Comparison of ENCODE assay signal across 24 cellular contexts in genomic region chr6:140011537-140011936, GRCh38.
A peak's percentile ranks its signal among the peaks of the same experiment; 100 is the strongest.
DNase-seq lines count a peak whose midpoint lies in the region; ATAC-seq and TF ChIP-seq lines count a peak whose summit lies in the region.
"Had no signal": no experiment of that assay in that cellular context is flagged by ENCODE, and none has a peak within 500 bp of the region (broad histone marks: within the 10 kb centered on the region; RNA-seq: fewer than 3 reads in every experiment).

No MANE protein-coding gene starts in this region.

- H3K4me1 ChIP-seq in cardiac muscle cell (ENCODE audit: low read depth) (peaks cover 21% of the 10 kb centered on the region), liver (ENCODE audit: control insufficient read depth in 4 of 4, insufficient read depth in 4 of 4, low read length in 3 of 4) (peaks cover 1 to 20% (median 13%) of the 10 kb centered on the region in 4 donors)
- H3K4me1 ChIP-seq: ascending aorta, esophagus squamous epithelium, left lung, SJCRH30, uterus had no signal

- TF ChIP-seq RAD21 in liver (IDR thresholded peaks at IDR 0.05) = peak; percentile 67 to 74

- H3K4me3 ChIP-seq in cardiac muscle cell (no peak overlapping the region), liver (ENCODE audit: low read depth in 1 of 3, low read length in 3 of 3) (no peak overlapping the region)
- H3K4me3 ChIP-seq: ascending aorta, esophagus squamous epithelium, left lung, mucosa of descending colon, SJCRH30, uterus had no signal

- H3K9ac ChIP-seq in liver (ENCODE audit: low read depth in 1 of 2, low read length in 2 of 2) = peak overlapping the region in 1 of 2 donors; percentile 65

- H3K9me3 ChIP-seq in cardiac muscle cell (ENCODE audit: low read depth) (no peaks in the 10 kb centered on the region), liver (ENCODE audit: control insufficient read depth in 4 of 4, low read length in 3 of 4) (no peaks in the 10 kb centered on the region)
- H3K9me3 ChIP-seq: ascending aorta, esophagus squamous epithelium, left lung, mucosa of descending colon, SJCRH30, uterus had no signal

- H3K36me3 ChIP-seq in cardiac muscle cell (no peaks in the 10 kb centered on the region), liver (ENCODE audit: control insufficient read depth in 4 of 4, insufficient read depth in 3 of 4, low read depth in 1 of 4, low read length in 3 of 4) (no peaks in the 10 kb centered on the region)
- H3K36me3 ChIP-seq: ascending aorta, esophagus squamous epithelium, left lung, SJCRH30, uterus had no signal

- H3K27me3 ChIP-seq in cardiac muscle cell (no peaks in the 10 kb centered on the region), liver (ENCODE audit: control insufficient read depth in 4 of 4, insufficient read depth in 4 of 4, low read length in 3 of 4) (no peaks in the 10 kb centered on the region)
- H3K27me3 ChIP-seq: ascending aorta, esophagus squamous epithelium, left lung, SJCRH30, uterus had no signal

- peak; percentile 7 for DNase-seq in LoVo (ENCODE audit: low spot score)
- DNase-seq in cardiac muscle cell (ENCODE audit: low read depth in 1 of 2, low spot score in 1 of 2) = peak in 1 of 2 donors; percentile 28
- DNase-seq in renal cortical epithelial cell (ENCODE audit: low read depth) = peak; percentile 53
- DNase-seq in NCI-H1694 (lab: John Stamatoyannopoulos, UW) = no peak
- no peak for DNase-seq in DMS53 (lab: John Stamatoyannopoulos, UW)
- DNase-seq: activated CD4-positive, CD25-positive, alpha-beta regulatory T cell treated with anti-CD3 and anti-CD28 coated beads, Interleukin-2, amount 50 U/mL, for 72 hours; activated naive CD4-positive, alpha-beta T cell treated with anti-CD3 and anti-CD28 coated beads, Interleukin-2, amount 10 ng/mL, durations not matched to agents 7 days and 5 days; activated T-cell treated with anti-CD3 and anti-CD28 coated beads, Interleukin-2, amount 50 U/mL, for 48 hours; CD4-positive, CD25-positive, alpha-beta regulatory T cell; effector CD8-positive, alpha-beta T cell; esophagus squamous epithelium; left lung; mucosa of descending colon; NCI-H1092; NCI-H2029; NCI-H446; occipital lobe; SJCRH30; T-helper 1 cell; uterus had no signal

- 29% methylated on average over 4 of the region's 4 CpGs for WGBS in liver

- H3K27ac ChIP-seq in cardiac muscle cell (peak overlapping the region; percentile 87), liver (ENCODE audit: low read depth in 1 of 2, low read length in 2 of 2) (peak overlapping the region; percentile 77 to 81)
- H3K27ac ChIP-seq: ascending aorta, esophagus squamous epithelium, left lung, SJCRH30, uterus had no signal

- ATAC-seq in HG02623 (IDR thresholded peaks at IDR 0.05; ENCODE audit: unreplicated experiment) (no peak), HG03175 (IDR thresholded peaks at IDR 0.05; ENCODE audit: unreplicated experiment) (no peak)
- ATAC-seq: left lung, mucosa of descending colon had no signal

- TF ChIP-seq CTCF in cardiac muscle cell (IDR thresholded peaks at IDR 0.05; ENCODE audit: low read depth, low read length) (no peak), liver (IDR thresholded peaks at IDR 0.05; ENCODE audit: low read depth, low read length, missing input control) (peak; percentile 33)

TF ChIP-seq in liver, 16 proteins besides CTCF, POLR2A, EP300 and RAD21:
- TF ChIP-seq FOXA2 (IDR thresholded peaks at IDR 0.05) (peak; percentile 46), NR2F2 (IDR thresholded peaks at IDR 0.05) (peak; percentile 71), JUND (IDR thresholded peaks at IDR 0.05) (peak; percentile 66 to 74), GABPA (IDR thresholded peaks at IDR 0.05 in 1 of 2, conservative IDR thresholded peaks at IDR 0.05 in 1 of 2) (no peak), HNF4G (IDR thresholded peaks at IDR 0.05) (peak; percentile 54), TAF1 (conservative IDR thresholded peaks at IDR 0.05) (no peak), FOXA1 (IDR thresholded peaks at IDR 0.05) (peak; percentile 17), SP1 (IDR thresholded peaks at IDR 0.05) (peak; percentile 79), RXRA (IDR thresholded peaks at IDR 0.05) (peak; percentile 83 to 88), HNF4A (conservative IDR thresholded peaks at IDR 0.05) (peak; percentile 82 to 84), EGR1 (IDR thresholded peaks at IDR 0.05; ENCODE audit: low read depth in 2 of 2) (no peak), YY1 (IDR thresholded peaks at IDR 0.05) (no peak), MAX (IDR thresholded peaks at IDR 0.05) (peak; percentile 52)
- TF ChIP-seq, protein P1, sequence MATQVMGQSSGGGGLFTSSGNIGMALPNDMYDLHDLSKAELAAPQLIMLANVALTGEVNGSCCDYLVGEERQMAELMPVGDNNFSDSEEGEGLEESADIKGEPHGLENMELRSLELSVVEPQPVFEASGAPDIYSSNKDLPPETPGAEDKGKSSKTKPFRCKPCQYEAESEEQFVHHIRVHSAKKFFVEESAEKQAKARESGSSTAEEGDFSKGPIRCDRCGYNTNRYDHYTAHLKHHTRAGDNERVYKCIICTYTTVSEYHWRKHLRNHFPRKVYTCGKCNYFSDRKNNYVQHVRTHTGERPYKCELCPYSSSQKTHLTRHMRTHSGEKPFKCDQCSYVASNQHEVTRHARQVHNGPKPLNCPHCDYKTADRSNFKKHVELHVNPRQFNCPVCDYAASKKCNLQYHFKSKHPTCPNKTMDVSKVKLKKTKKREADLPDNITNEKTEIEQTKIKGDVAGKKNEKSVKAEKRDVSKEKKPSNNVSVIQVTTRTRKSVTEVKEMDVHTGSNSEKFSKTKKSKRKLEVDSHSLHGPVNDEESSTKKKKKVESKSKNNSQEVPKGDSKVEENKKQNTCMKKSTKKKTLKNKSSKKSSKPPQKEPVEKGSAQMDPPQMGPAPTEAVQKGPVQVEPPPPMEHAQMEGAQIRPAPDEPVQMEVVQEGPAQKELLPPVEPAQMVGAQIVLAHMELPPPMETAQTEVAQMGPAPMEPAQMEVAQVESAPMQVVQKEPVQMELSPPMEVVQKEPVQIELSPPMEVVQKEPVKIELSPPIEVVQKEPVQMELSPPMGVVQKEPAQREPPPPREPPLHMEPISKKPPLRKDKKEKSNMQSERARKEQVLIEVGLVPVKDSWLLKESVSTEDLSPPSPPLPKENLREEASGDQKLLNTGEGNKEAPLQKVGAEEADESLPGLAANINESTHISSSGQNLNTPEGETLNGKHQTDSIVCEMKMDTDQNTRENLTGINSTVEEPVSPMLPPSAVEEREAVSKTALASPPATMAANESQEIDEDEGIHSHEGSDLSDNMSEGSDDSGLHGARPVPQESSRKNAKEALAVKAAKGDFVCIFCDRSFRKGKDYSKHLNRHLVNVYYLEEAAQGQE (IDR thresholded peaks at IDR 0.05) = peak; percentile 56
- TF ChIP-seq, protein P2, sequence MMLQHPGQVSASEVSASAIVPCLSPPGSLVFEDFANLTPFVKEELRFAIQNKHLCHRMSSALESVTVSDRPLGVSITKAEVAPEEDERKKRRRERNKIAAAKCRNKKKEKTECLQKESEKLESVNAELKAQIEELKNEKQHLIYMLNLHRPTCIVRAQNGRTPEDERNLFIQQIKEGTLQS (IDR thresholded peaks at IDR 0.05) = no peak
- TF ChIP-seq, protein P3, sequence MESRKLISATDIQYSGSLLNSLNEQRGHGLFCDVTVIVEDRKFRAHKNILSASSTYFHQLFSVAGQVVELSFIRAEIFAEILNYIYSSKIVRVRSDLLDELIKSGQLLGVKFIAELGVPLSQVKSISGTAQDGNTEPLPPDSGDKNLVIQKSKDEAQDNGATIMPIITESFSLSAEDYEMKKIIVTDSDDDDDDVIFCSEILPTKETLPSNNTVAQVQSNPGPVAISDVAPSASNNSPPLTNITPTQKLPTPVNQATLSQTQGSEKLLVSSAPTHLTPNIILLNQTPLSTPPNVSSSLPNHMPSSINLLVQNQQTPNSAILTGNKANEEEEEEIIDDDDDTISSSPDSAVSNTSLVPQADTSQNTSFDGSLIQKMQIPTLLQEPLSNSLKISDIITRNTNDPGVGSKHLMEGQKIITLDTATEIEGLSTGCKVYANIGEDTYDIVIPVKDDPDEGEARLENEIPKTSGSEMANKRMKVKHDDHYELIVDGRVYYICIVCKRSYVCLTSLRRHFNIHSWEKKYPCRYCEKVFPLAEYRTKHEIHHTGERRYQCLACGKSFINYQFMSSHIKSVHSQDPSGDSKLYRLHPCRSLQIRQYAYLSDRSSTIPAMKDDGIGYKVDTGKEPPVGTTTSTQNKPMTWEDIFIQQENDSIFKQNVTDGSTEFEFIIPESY (IDR thresholded peaks at IDR 0.05) = no peak

Comparison
In these comparisons a context has a peak if more than half of its experiments do, and no peak if none do; other contexts are left out.
1. DNase-seq: peak in LoVo (single experiment) and renal cortical epithelial cell (single experiment); none in NCI-H1694 (single experiment) and DMS53 (single experiment).